In genomic region chr9:105331160-105331559, GRCh38 we compare ENCODE assay signal across 18 cellular contexts.
A peak's percentile ranks its signal among the peaks of the same experiment; 100 is the strongest.
DNase-seq lines count a peak whose midpoint lies in the region; ATAC-seq and TF ChIP-seq lines count a peak whose summit lies in the region.
"Had no signal": no experiment of that assay in that cellular context is flagged by ENCODE, and none has a peak within 500 bp of the region (broad histone marks: within the 10 kb centered on the region; RNA-seq: fewer than 3 reads in every experiment).

No MANE protein-coding gene starts in this region.

- peak overlapping the region; percentile 88 for H3K27ac ChIP-seq in OCI-LY3 (ENCODE audit: low read length)
- H3K27ac ChIP-seq in SJCRH30, result no peak overlapping the region
- H3K27ac ChIP-seq: epithelial cell of prostate, heart left ventricle, SJSA1 had no signal

- H3K4me2 ChIP-seq in OCI-LY3 (ENCODE audit: low read length), result peak overlapping the region; percentile 72

- no peaks in the 10 kb centered on the region for H4K20me1 ChIP-seq in OCI-LY3 (ENCODE audit: insufficient read depth, low read length)

- DNase-seq in Ammon's horn (ENCODE audit: low spot score) (no peak), nucleus accumbens (lab: John Stamatoyannopoulos, UW) (no peak), SJCRH30 (no peak), NOMO-1 (lab: John Stamatoyannopoulos, UW; ENCODE audit: unreplicated experiment in 2 of 2) (no peak)
- DNase-seq: activated naive CD4-positive, alpha-beta T cell treated with anti-CD3 and anti-CD28 coated beads for 36 hours; caudate nucleus; heart left ventricle; naive thymus-derived CD4-positive, alpha-beta T cell; NCI-H2081 treated with DMSO at 0.1 percent for 48 hours; right cardiac atrium; stimulated activated CD4-positive, alpha-beta T cell treated with anti-CD3 and anti-CD28 coated beads, Interleukin-4, amount 100 ng/mL, for 4 hours; stimulated activated naive CD4-positive, alpha-beta T cell treated with Interleukin-2 at 50 U/mL for 16 hours had no signal

- H3K4me1 ChIP-seq in OCI-LY3 (ENCODE audit: low read length), result peaks cover 60% of the 10 kb centered on the region
- H3K4me1 ChIP-seq in SJCRH30, result no peaks in the 10 kb centered on the region
- H3K4me1 ChIP-seq: SJSA1 had no signal

- H3K36me3 ChIP-seq in OCI-LY3 (replicated peaks; ENCODE audit: low read depth, low read length) (peaks cover 4% of the 10 kb centered on the region), SJCRH30 (no peaks in the 10 kb centered on the region)
- H3K36me3 ChIP-seq: SJSA1 had no signal

- no peak for TF ChIP-seq CTCF in OCI-LY3 (IDR thresholded peaks at IDR 0.05; ENCODE audit: low read depth, low read length)

- ATAC-seq in GM18499 (IDR thresholded peaks at IDR 0.05; ENCODE audit: insufficient read depth, unreplicated experiment), result peak; percentile 27
- peak; percentile 36 for ATAC-seq in GM21367 (IDR thresholded peaks at IDR 0.05; ENCODE audit: unreplicated experiment)
- ATAC-seq in HG02973 (IDR thresholded peaks at IDR 0.05; ENCODE audit: unreplicated experiment), result peak; percentile 22
- ATAC-seq: heart left ventricle; naive thymus-derived CD4-positive, alpha-beta T cell; right cardiac atrium had no signal

- H3K27me3 ChIP-seq in OCI-LY3 (ENCODE audit: low read depth, low read length), result no peaks in the 10 kb centered on the region
- no peaks in the 10 kb centered on the region for H3K27me3 ChIP-seq in SJCRH30
- H3K27me3 ChIP-seq: heart left ventricle, SJSA1 had no signal

- no peak overlapping the region for H2AFZ ChIP-seq in OCI-LY3 (ENCODE audit: low read depth, low read length)

- peaks cover 17% of the 10 kb centered on the region; the same call in 1 of the 2 replicates for H3K79me2 ChIP-seq in OCI-LY3 (ENCODE audit: low read length)

- H3K9me3 ChIP-seq in OCI-LY3 (ENCODE audit: insufficient read depth, low read length), result no peaks in the 10 kb centered on the region
- H3K9me3 ChIP-seq in SJCRH30 (replicated peaks), result no peaks in the 10 kb centered on the region
- H3K9me3 ChIP-seq: heart left ventricle, SJSA1 had no signal

- peak overlapping the region; percentile 57 for H3K9ac ChIP-seq in OCI-LY3 (ENCODE audit: low read length)

- H3K4me3 ChIP-seq in OCI-LY3 (ENCODE audit: low read length), result peak overlapping the region; percentile 35
- no peak overlapping the region for H3K4me3 ChIP-seq in SJCRH30
- H3K4me3 ChIP-seq: heart left ventricle, SJSA1 had no signal
